Comparison of ENCODE assay signal across 16 cellular contexts in the genomic region with DNA sequence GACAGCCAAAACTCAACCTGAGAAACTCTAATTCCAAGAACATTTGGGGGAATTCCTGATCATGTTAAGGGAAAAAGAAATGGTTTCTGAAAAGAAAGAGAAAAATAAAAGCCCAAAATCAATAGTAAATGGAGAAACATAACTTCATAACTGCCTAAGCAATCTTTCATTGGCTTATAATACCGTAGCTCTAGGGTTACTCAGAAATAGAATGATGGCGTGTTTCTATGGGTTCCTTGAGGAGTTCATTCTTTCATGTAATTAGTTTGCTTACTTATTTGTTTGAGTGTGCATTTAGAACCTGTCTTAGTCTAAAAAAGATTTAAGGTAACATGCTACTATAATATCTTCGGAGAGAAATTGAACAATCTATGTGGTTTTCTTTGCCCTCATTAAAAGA. TPM values are rescaled to one million over a fixed set of nuclear protein-coding genes. Genes with fewer than 3 reads are reported as not detected.
DNase-seq lines count a peak whose midpoint lies in the region; ATAC-seq, FAIRE-seq and TF ChIP-seq lines count a peak whose summit lies in the region.
"Had no signal": no experiment of that assay in that cellular context is flagged by ENCODE, and none has a peak within 500 bp of the region (broad histone marks: within the 10 kb centered on the region; RNA-seq: fewer than 3 reads in every experiment).

No MANE protein-coding gene starts in this region.

- peaks cover 7% of the 10 kb centered on the region for H3K9me3 Mint-ChIP-seq in Calu3 (ENCODE audit: low read depth, unreplicated experiment)
- no peaks in the 10 kb centered on the region for H3K9me3 Mint-ChIP-seq in stimulated activated effector memory CD8-positive, alpha-beta T cell treated with anti-CD3 and anti-CD28 coated beads, Interleukin-12 subunit alpha, Interleukin-12 subunit beta, amount 100 ng/mL, for 72 hours
- H3K9me3 Mint-ChIP-seq in MCF 10A (ENCODE audit: unreplicated experiment): no peaks in the 10 kb centered on the region
- H3K9me3 Mint-ChIP-seq: CD8-positive, alpha-beta T cell had no signal

- peaks cover 26% of the 10 kb centered on the region for H3K36me3 Mint-ChIP-seq in Calu3 (ENCODE audit: insufficient read depth, unreplicated experiment)
- no peaks in the 10 kb centered on the region for H3K36me3 Mint-ChIP-seq in stimulated activated effector memory CD8-positive, alpha-beta T cell treated with anti-CD3 and anti-CD28 coated beads, Interleukin-12 subunit alpha, Interleukin-12 subunit beta, amount 100 ng/mL, for 72 hours
- no peaks in the 10 kb centered on the region for H3K36me3 Mint-ChIP-seq in MCF 10A (ENCODE audit: insufficient read depth, unreplicated experiment)
- H3K36me3 Mint-ChIP-seq: CD8-positive, alpha-beta T cell had no signal

- POLR2A ChIA-PET in MCF 10A (lab: Yijun Ruan, JAX): interaction anchor here (1.0 kb wide), 1 partner anchor 31 kb away, joined by 3 read pairs; no protein-coding TSS in a partner anchor

- BruUV-seq in Calu3 (replicated peaks; lab: Mats Ljungman, UMichigan) (no TSS peak), MCF 10A (replicated peaks; lab: Mats Ljungman, UMichigan) (no TSS peak)

- DNase-seq in Calu3 (no peak), MCF 10A (ENCODE audit: unreplicated experiment) (no peak)
- DNase-seq in stimulated activated effector memory CD8-positive, alpha-beta T cell treated with anti-CD3 and anti-CD28 coated beads, Interleukin-12 subunit alpha, Interleukin-12 subunit beta, amount 100 ng/mL, for 72 hours (ENCODE audit: low spot score in 2 of 2): no peak
- DNase-seq: AML-193; Caco-2; CD4-positive, alpha-beta T cell; CD8-positive, alpha-beta T cell; DND-41; EL; GF-D8 had no signal

- intact Hi-C loops in Calu3 (cut with micrococcal nuclease; ENCODE audit: unreplicated experiment): no loop called here
- intact Hi-C loops in MCF 10A (cut with micrococcal nuclease): no loop called here

- CTCF ChIA-PET in Calu3 (lab: Charles Lee) (interaction anchor here (0.8 kb wide), 1 partner anchor 25 kb away, joined by 3 read pairs; no protein-coding TSS in a partner anchor), MCF 10A (lab: Yijun Ruan, JAX) (interaction anchor here (0.7 to 2.8 kb wide), 2 partner anchors 25 to 313 kb away, joined by 4 to 12 read pairs; no protein-coding TSS in a partner anchor)

- H3K4me3 Mint-ChIP-seq in Calu3 (ENCODE audit: low read depth, unreplicated experiment) (no peak overlapping the region), MCF 10A (ENCODE audit: unreplicated experiment) (no peak overlapping the region)
- H3K4me3 Mint-ChIP-seq in stimulated activated effector memory CD8-positive, alpha-beta T cell treated with anti-CD3 and anti-CD28 coated beads, Interleukin-12 subunit alpha, Interleukin-12 subunit beta, amount 100 ng/mL, for 72 hours: no peak overlapping the region
- H3K4me3 Mint-ChIP-seq: B cell; CD4-positive, alpha-beta T cell; CD8-positive, alpha-beta T cell had no signal

- no peaks in the 10 kb centered on the region for H3K27me3 Mint-ChIP-seq in Calu3 (ENCODE audit: unreplicated experiment)
- H3K27me3 Mint-ChIP-seq in MCF 10A (ENCODE audit: insufficient read depth, unreplicated experiment): no peaks in the 10 kb centered on the region

- peak; percentile 73 for ATAC-seq in stimulated activated effector memory CD8-positive, alpha-beta T cell treated with anti-CD3 and anti-CD28 coated beads, Interleukin-12 subunit alpha, Interleukin-12 subunit beta, amount 100 ng/mL, for 72 hours
- no peak for ATAC-seq in HG03039 (IDR thresholded peaks at IDR 0.05; ENCODE audit: unreplicated experiment)
- ATAC-seq: A549; CD8-positive, alpha-beta T cell had no signal

- H3K27ac Mint-ChIP-seq in Calu3 (ENCODE audit: unreplicated experiment): peak overlapping the region; percentile 27
- no peak overlapping the region for H3K27ac Mint-ChIP-seq in stimulated activated effector memory CD8-positive, alpha-beta T cell treated with anti-CD3 and anti-CD28 coated beads, Interleukin-12 subunit alpha, Interleukin-12 subunit beta, amount 100 ng/mL, for 72 hours
- H3K27ac Mint-ChIP-seq in MCF 10A (ENCODE audit: low read depth, unreplicated experiment): no peak overlapping the region
- H3K27ac Mint-ChIP-seq: B cell; CD4-positive, alpha-beta T cell; CD8-positive, alpha-beta T cell had no signal

- H3K4me1 Mint-ChIP-seq in Calu3 (ENCODE audit: low read depth, unreplicated experiment) (peaks cover 51% of the 10 kb centered on the region), MCF 10A (ENCODE audit: insufficient read depth, unreplicated experiment) (no peaks in the 10 kb centered on the region)
- no peaks in the 10 kb centered on the region for H3K4me1 Mint-ChIP-seq in stimulated activated effector memory CD8-positive, alpha-beta T cell treated with anti-CD3 and anti-CD28 coated beads, Interleukin-12 subunit alpha, Interleukin-12 subunit beta, amount 100 ng/mL, for 72 hours
- H3K4me1 Mint-ChIP-seq: B cell had no signal

- peak; percentile 74 for FAIRE-seq in G401.6 (lab: Jason Lieb, UNC)
- FAIRE-seq: A549, GM12891, GM19239 had no signal

- TF ChIP-seq CTCF in Calu3 (IDR thresholded peaks at IDR 0.05; ENCODE audit: unreplicated experiment) (no peak), MCF 10A (IDR thresholded peaks at IDR 0.05; ENCODE audit: unreplicated experiment) (no peak)

RNA-seq across cellular contexts. Expression of gene FBXO28, which starts 37.5 kb away (rescaled TPM):
- 100 and 101 TPM in 2 replicates for total RNA-seq in Calu3 (2022)
- 97.6 and 110 TPM in 2 replicates for total RNA-seq in MCF 10A (2022)
